In the genomic region with DNA sequence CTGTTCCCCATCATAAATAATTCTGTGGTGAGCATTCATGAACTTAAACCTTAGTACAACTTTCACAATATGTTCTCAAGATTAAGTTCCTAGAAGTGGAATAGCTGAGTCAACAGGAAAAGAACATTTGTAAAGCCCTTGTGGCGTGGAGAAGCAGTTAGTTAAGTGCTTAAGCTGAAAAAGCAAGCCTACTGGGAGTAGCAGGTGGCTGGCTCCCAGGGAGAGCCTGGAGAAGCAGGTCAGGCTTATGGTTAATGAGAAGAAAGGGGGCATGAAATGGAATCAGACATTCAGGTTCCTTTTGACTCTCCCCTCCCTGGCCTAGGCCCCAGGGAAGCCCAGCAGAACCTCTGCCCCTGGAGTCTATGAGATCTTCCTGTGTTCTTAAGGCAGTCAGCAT, we compare ENCODE assay signal across 13 cellular contexts. TPM values are rescaled to one million over a fixed set of nuclear protein-coding genes. Genes with fewer than 3 reads are reported as not detected.
DNase-seq lines count a peak whose midpoint lies in the region; ATAC-seq, FAIRE-seq and TF ChIP-seq lines count a peak whose summit lies in the region.
"Had no signal": no experiment of that assay in that cellular context is flagged by ENCODE, and none has a peak within 500 bp of the region (broad histone marks: within the 10 kb centered on the region; RNA-seq: fewer than 3 reads in every experiment).

No MANE protein-coding gene starts in this region.

- H3K27ac ChIP-seq in esophagus squamous epithelium (peak overlapping the region in 3 of 4 donors; percentile 31 to 64 (median 59)), psoas muscle (no peak overlapping the region), Karpas-422 (ENCODE audit: low read length) (no peak overlapping the region)

- CTCF ChIA-PET in GM10248 (lab: Yijun Ruan, JAX): interaction anchor here (0.8 to 1.7 kb wide), 3 partner anchors 8 to 65 kb away, joined by 3 to 4 read pairs (median 4); no protein-coding TSS in a partner anchor

- no peak for FAIRE-seq in GM12892 (lab: Jason Lieb, UNC)
- FAIRE-seq: islet of Langerhans had no signal

- POLR2A ChIA-PET in GM10248 (lab: Yijun Ruan, JAX): no interaction called here

- peak; percentile 54 to 55 for DNase-seq in Kasumi-1 (lab: John Stamatoyannopoulos, UW)
- DNase-seq in NOMO-1 treated with dmso at 0.1 percent for 144 hours (lab: John Stamatoyannopoulos, UW; ENCODE audit: unreplicated experiment): peak; percentile 49
- no peak for DNase-seq in esophagus squamous epithelium (lab: John Stamatoyannopoulos, UW)
- peak in 1 of 2 donors; percentile 44 for DNase-seq in psoas muscle
- no peak for DNase-seq in GM12892 (ENCODE audit: insufficient read length)
- DNase-seq in Karpas-422: no peak
- no peak for DNase-seq in GM10248 (ENCODE audit: extremely low spot score)
- DNase-seq: NCI-H2171 treated with DMSO at 0.1 percent for 48 hours; retina; stimulated activated naive B cell treated with anti-CD40 and anti-IgM and Interleukin-4, amounts not matched to agents 10 μg/mL and 1 μg/mL and 100 μg/mL, for 72 hours had no signal

- no peak overlapping the region for H3K4me2 ChIP-seq in Karpas-422 (ENCODE audit: low read depth, low read length, poor library complexity, severe bottlenecking)

- intact Hi-C loops in esophagus squamous epithelium (cut with DNase I): no loop called here
- intact Hi-C loops in psoas muscle (cut with DNase I): no loop called here

- H3K27me3 ChIP-seq in esophagus squamous epithelium: peaks cover 0 to 29% (median 0%) of the 10 kb centered on the region in 4 donors
- no peaks in the 10 kb centered on the region for H3K27me3 ChIP-seq in psoas muscle (ENCODE audit: insufficient read depth in 3 of 3, low read length in 2 of 3)
- H3K27me3 ChIP-seq in Karpas-422 (ENCODE audit: low read length): no peaks in the 10 kb centered on the region

- 17 to 20% methylated on average over 1 of the region's 1 CpG for WGBS in esophagus squamous epithelium, 2 donors
- 14 to 44% (median 42%) methylated on average over 1 of the region's 1 CpG for WGBS in psoas muscle, 3 donors

- ATAC-seq in psoas muscle (peak in 3 of 4 donors; percentile 40 to 78 (median 67)), GM19395 (IDR thresholded peaks at IDR 0.05; ENCODE audit: unreplicated experiment) (no peak)
- ATAC-seq: stimulated activated naive B cell treated with anti-CD40 and anti-IgM and Interleukin-4, amounts not matched to agents 10 μg/mL and 1 μg/mL and 100 μg/mL, for 72 hours had no signal

- no peak overlapping the region for H2AFZ ChIP-seq in Karpas-422 (ENCODE audit: low read length)

- H3K4me1 ChIP-seq in esophagus squamous epithelium (peaks cover 6 to 53% (median 23%) of the 10 kb centered on the region in 3 donors), psoas muscle (peaks cover 15% of the 10 kb centered on the region), Karpas-422 (ENCODE audit: low read length) (no peaks in the 10 kb centered on the region)

- TF ChIP-seq POLR2A in esophagus squamous epithelium (IDR thresholded peaks at IDR 0.05): no peak
- no peak for TF ChIP-seq POLR2A in GM12892 (IDR thresholded peaks at IDR 0.05; ENCODE audit: low read depth, low read length)

- H3K9me3 ChIP-seq in esophagus squamous epithelium (no peaks in the 10 kb centered on the region), psoas muscle (no peaks in the 10 kb centered on the region), Karpas-422 (ENCODE audit: low read length) (no peaks in the 10 kb centered on the region)

- H3K36me3 ChIP-seq in esophagus squamous epithelium (peaks cover 0 to 7% (median 0%) of the 10 kb centered on the region in 3 donors), psoas muscle (ENCODE audit: insufficient read depth in 1 of 2, low read depth in 1 of 2) (no peaks in the 10 kb centered on the region), Karpas-422 (ENCODE audit: insufficient read depth, low read length) (no peaks in the 10 kb centered on the region)

- H3K9ac ChIP-seq in Karpas-422 (ENCODE audit: low read length): no peak overlapping the region

- TF ChIP-seq CTCF in esophagus squamous epithelium (IDR thresholded peaks at IDR 0.05): peak in 1 of 6 experiments; percentile 8
- no peak for TF ChIP-seq CTCF in psoas muscle (IDR thresholded peaks at IDR 0.05)
- TF ChIP-seq CTCF in GM10248 (IDR thresholded peaks at IDR 0.05; ENCODE audit: control extremely low read depth, extremely low read depth, low read depth, missing control alignments): no peak

- H3K9me2 ChIP-seq in Karpas-422 (replicated peaks; ENCODE audit: insufficient read depth, low read length): no peaks in the 10 kb centered on the region

- H3K79me2 ChIP-seq in Karpas-422 (ENCODE audit: low read length): no peaks in the 10 kb centered on the region

- no peaks in the 10 kb centered on the region for H4K20me1 ChIP-seq in Karpas-422 (ENCODE audit: insufficient read depth, low read depth, low read length)

- H3K4me3 ChIP-seq in esophagus squamous epithelium: no peak overlapping the region
- H3K4me3 ChIP-seq in psoas muscle: no peak overlapping the region
- H3K4me3 ChIP-seq in Karpas-422 (ENCODE audit: low read length): no peak overlapping the region

RNA-seq across cellular contexts. Expression of a gene that starts 35.3 kb away (rescaled TPM):
- total RNA-seq in esophagus squamous epithelium (1 to 10 TPM in 3 of 4 donors, under 1 TPM in 1; 0.80 to 6.9 (median 1.9) TPM), psoas muscle (1 to 10 TPM; 1.8 to 4.4 (median 2.2) TPM)
- 1 to 10 TPM; 1.0 to 1.8 (median 1.1) TPM for polyA plus RNA-seq in psoas muscle
- 0.04 TPM for polyA plus RNA-seq in GM12892 (2012; ENCODE audit: missing spikeins)
- not detected in 2 replicates for total RNA-seq in Karpas-422 (2014; rRNA removed; shearing (Covaris generic); ENCODE audit: low replicate concordance)

RNA-seq across cellular contexts. Expression of a gene that starts 53.8 kb away (rescaled TPM):
- total RNA-seq in esophagus squamous epithelium: not detected
- total RNA-seq in psoas muscle: not detected
- under 1 TPM in 1 of 3 donors, not detected in 2; 0.01 TPM for polyA plus RNA-seq in psoas muscle
- not detected for polyA plus RNA-seq in GM12892 (2012; ENCODE audit: missing spikeins)
- not detected in 2 replicates for total RNA-seq in Karpas-422 (2014; rRNA removed; shearing (Covaris generic); ENCODE audit: low replicate concordance)
- total RNA-seq: chondrocyte had no signal

Comparison
In these comparisons a context has a peak if more than half of its experiments do, and no peak if none do; other contexts are left out.
1. DNase-seq: peak in Kasumi-1 (2 of 2) and NOMO-1 treated with dmso at 0.1 percent for 144 hours (single experiment); none in esophagus squamous epithelium (single experiment), GM12892 (single experiment), Karpas-422 (single experiment) and GM10248 (single experiment).
2. H3K27ac ChIP-seq: peak in esophagus squamous epithelium (3 of 4); none in psoas muscle (single experiment) and Karpas-422 (single experiment).